12 cellular contexts compared by ENCODE assay signal in the genomic region with DNA sequence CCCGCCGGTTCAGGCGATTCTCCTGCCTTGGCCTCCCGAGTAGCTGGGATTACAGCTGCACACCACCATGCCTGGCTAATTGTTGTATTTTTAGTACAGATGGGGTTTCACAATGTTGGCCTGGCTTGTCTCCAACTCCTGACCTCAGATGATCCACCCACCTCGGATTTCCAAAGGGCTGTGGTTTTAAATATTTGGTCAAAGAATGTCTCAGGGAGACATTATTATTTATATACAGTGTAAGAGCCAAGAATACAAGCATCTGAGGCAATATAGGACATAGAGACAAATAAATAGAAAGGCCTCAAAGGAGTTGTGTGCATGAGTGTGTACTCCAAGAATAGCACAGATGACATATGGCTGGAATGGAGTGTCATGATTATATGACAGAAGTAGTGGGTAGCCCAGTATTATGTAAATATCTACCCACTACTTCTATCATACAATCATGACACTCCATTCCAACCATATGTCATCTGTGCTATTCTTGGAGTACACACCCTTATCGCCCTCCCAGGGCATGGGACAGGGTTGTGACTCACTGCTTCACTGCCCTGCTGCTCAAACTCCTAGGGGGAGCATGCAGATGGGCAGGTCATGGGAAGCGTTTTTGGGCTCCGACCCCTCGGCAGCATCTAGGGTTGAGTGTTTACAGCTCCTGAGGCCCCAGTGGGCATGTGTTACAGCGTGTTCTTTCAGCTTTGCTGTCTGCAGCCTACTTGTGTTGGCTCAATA.
DNase-seq lines count a peak whose midpoint lies in the region; FAIRE-seq and TF ChIP-seq lines count a peak whose summit lies in the region.
"Had no signal": no experiment of that assay in that cellular context is flagged by ENCODE, and none has a peak within 500 bp of the region (broad histone marks: within the 10 kb centered on the region; RNA-seq: fewer than 3 reads in every experiment).

No MANE protein-coding gene starts in this region.

- no peaks in the 10 kb centered on the region for H3K4me1 ChIP-seq in fibroblast of lung (ENCODE audit: control insufficient read depth, extremely low read depth, insufficient read depth, low read length)
- H3K4me1 ChIP-seq: ascending aorta, right lobe of liver had no signal

- no peak overlapping the region for H2AFZ ChIP-seq in fibroblast of lung (ENCODE audit: low read length)

- H3K9me3 ChIP-seq in fibroblast of lung (ENCODE audit: control insufficient read depth, insufficient read depth, low read depth, low read length): no peaks in the 10 kb centered on the region
- H3K9me3 ChIP-seq: ascending aorta, right lobe of liver had no signal

- CTCF ChIA-PET in RWPE1 (lab: Yijun Ruan, JAX): no interaction called here

- H3K4me3 ChIP-seq in fibroblast of lung (replicated peaks in 1 of 4; ENCODE audit: control extremely low read depth in 1 of 4, insufficient read depth in 1 of 4, low read depth in 3 of 4, low read length in 4 of 4): no peak overlapping the region
- H3K4me3 ChIP-seq: ascending aorta, right lobe of liver had no signal

- POLR2A ChIA-PET in RWPE1 (lab: Yijun Ruan, JAX; ENCODE audit: low non-redundant PET): no interaction called here

- H3K79me2 ChIP-seq in fibroblast of lung (ENCODE audit: control insufficient read depth, insufficient read depth, low read length): no peaks in the 10 kb centered on the region

- H3K4me2 ChIP-seq in fibroblast of lung (ENCODE audit: extremely low read depth, insufficient read depth, low read length): no peak overlapping the region

- H3K9ac ChIP-seq in fibroblast of lung (ENCODE audit: insufficient read depth, low read length): no peak overlapping the region

- DNase-seq in A172 (ENCODE audit: low spot score): peak; percentile 77
- DNase-seq in HTR-8/SVneo (ENCODE audit: insufficient read length, low spot score): peak; percentile 37
- peak; percentile 8 for DNase-seq in RWPE1 (ENCODE audit: low spot score)
- DNase-seq in fibroblast of lung (ENCODE audit: low read depth in 2 of 2): peak; percentile 89 to 90
- DNase-seq in central memory CD4-positive, alpha-beta T cell: no peak
- no peak for DNase-seq in DMS53 (lab: John Stamatoyannopoulos, UW)
- DNase-seq in mucosa of gallbladder (ENCODE audit: low spot score): no peak
- DNase-seq in NCI-H2196 treated with DMSO at 0.1 percent for 48 hours (lab: John Stamatoyannopoulos, UW; ENCODE audit: unreplicated experiment): no peak
- DNase-seq: NCI-H2081 treated with DMSO at 0.1 percent for 48 hours, SW 1271 had no signal

- FAIRE-seq in HTR-8/SVneo (lab: Jason Lieb, UNC): no peak

- TF ChIP-seq CTCF in RWPE1 (conservative IDR thresholded peaks at IDR 0.05; ENCODE audit: low read depth) (no peak), fibroblast of lung (conservative IDR thresholded peaks at IDR 0.05 in 1 of 2, IDR thresholded peaks at IDR 0.05 in 1 of 2; ENCODE audit: low read depth in 1 of 2, low read length in 2 of 2) (no peak)

- no peaks in the 10 kb centered on the region for H3K36me3 ChIP-seq in fibroblast of lung (ENCODE audit: control insufficient read depth, insufficient read depth, low read length)
- H3K36me3 ChIP-seq: ascending aorta, right lobe of liver had no signal

- H4K20me1 ChIP-seq in fibroblast of lung (ENCODE audit: control insufficient read depth, extremely low read depth, insufficient read depth, low read length): no peaks in the 10 kb centered on the region

- H3K27me3 ChIP-seq in fibroblast of lung (ENCODE audit: control insufficient read depth, insufficient read depth, low read length): no peaks in the 10 kb centered on the region
- H3K27me3 ChIP-seq: ascending aorta, right lobe of liver had no signal

- H3K27ac ChIP-seq in RWPE1 (peak overlapping the region; percentile 53), fibroblast of lung (ENCODE audit: insufficient read depth, low read length) (peak overlapping the region; percentile 47)
- H3K27ac ChIP-seq: ascending aorta, right lobe of liver had no signal

Comparison
In these comparisons a context has a peak if more than half of its experiments do, and no peak if none do; other contexts are left out.
1. DNase-seq: peak in A172 (single experiment), HTR-8/SVneo (single experiment), RWPE1 (single experiment) and fibroblast of lung (2 of 2); none in central memory CD4-positive, alpha-beta T cell (single experiment), DMS53 (single experiment), mucosa of gallbladder (single experiment) and NCI-H2196 treated with DMSO at 0.1 percent for 48 hours (single experiment).